20 cellular contexts compared by ENCODE assay signal in the genomic region with DNA sequence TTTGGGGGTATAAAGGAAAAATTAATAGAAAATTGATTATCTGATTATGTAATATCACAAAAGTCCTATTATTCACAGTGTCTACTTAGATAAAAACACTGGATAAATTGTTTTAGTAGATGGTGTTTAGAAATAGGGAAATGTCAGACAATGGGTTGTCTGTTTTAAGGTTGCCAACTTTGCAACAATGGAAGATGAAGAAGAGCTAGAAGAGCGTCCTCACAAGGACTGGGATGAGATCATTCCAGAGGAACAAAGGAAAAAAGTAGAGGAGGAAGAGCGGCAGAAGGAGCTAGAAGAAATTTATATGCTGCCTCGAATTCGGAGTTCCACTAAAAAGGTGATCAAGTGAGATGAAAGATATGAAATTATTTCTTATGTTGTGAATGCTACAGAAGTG.
DNase-seq lines count a peak whose midpoint lies in the region; ATAC-seq and TF ChIP-seq lines count a peak whose summit lies in the region.
"Had no signal": no experiment of that assay in that cellular context is flagged by ENCODE, and none has a peak within 500 bp of the region (broad histone marks: within the 10 kb centered on the region; RNA-seq: fewer than 3 reads in every experiment).

No MANE protein-coding gene starts in this region.

- H3K27ac Mint-ChIP-seq in activated CD4-positive, alpha-beta T cell treated with anti-CD3 and anti-CD28 coated beads for 36 hours = peak overlapping the region; percentile 56
- H3K27ac Mint-ChIP-seq in activated CD4-positive, alpha-beta T cell treated with anti-CD3 and anti-CD28 coated beads, Interleukin-2, amount 10 ng/mL, durations not matched to agents 7 days and 5 days = no peak overlapping the region
- peak overlapping the region; percentile 24 for H3K27ac Mint-ChIP-seq in activated naive CD8-positive, alpha-beta T cell treated with anti-CD3 and anti-CD28 coated beads, Interleukin-2, amount 50 U/mL, for 24 hours
- H3K27ac Mint-ChIP-seq: stimulated activated naive CD8-positive, alpha-beta T cell treated with anti-CD3 and anti-CD28 coated beads, Interleukin-15, amount 100 ng/mL, for 72 hours had no signal

- DNase-seq in activated CD4-positive, alpha-beta T cell treated with anti-CD3 and anti-CD28 coated beads for 36 hours = no peak
- no peak for DNase-seq in activated CD4-positive, alpha-beta T cell treated with anti-CD3 and anti-CD28 coated beads, Interleukin-2, amount 10 ng/mL, durations not matched to agents 7 days and 5 days
- DNase-seq in activated naive CD8-positive, alpha-beta T cell treated with anti-CD3 and anti-CD28 coated beads, Interleukin-2, amount 50 U/mL, for 24 hours = no peak
- DNase-seq in putamen (ENCODE audit: low spot score) (peak; percentile 79), NCI-H146 (lab: John Stamatoyannopoulos, UW) (no peak), NOMO-1 treated with DMSO at 0.1 percent for 48 hours (lab: John Stamatoyannopoulos, UW; ENCODE audit: unreplicated experiment) (no peak), lower lobe of right lung (no peak)
- DNase-seq: activated CD4-positive, alpha-beta T cell treated with anti-CD3 and anti-CD28 coated beads for 48 hours; AML-193; heart left ventricle; NCI-H2081; NCI-H510A; stimulated activated naive CD8-positive, alpha-beta T cell treated with anti-CD3 and anti-CD28 coated beads, Interleukin-15, amount 100 ng/mL, for 72 hours; upper lobe of right lung had no signal

- no peaks in the 10 kb centered on the region for H3K9me3 ChIP-seq in lower lobe of right lung
- H3K9me3 ChIP-seq: heart left ventricle, prostate gland, upper lobe of right lung had no signal

- ATAC-seq in activated CD4-positive, alpha-beta T cell treated with anti-CD3 and anti-CD28 coated beads for 36 hours = no peak
- ATAC-seq in activated naive CD8-positive, alpha-beta T cell treated with anti-CD3 and anti-CD28 coated beads, Interleukin-2, amount 50 U/mL, for 24 hours = no peak
- no peak for ATAC-seq in lower lobe of right lung
- ATAC-seq: heart left ventricle; stimulated activated naive CD8-positive, alpha-beta T cell treated with anti-CD3 and anti-CD28 coated beads, Interleukin-15, amount 100 ng/mL, for 72 hours; upper lobe of right lung had no signal

- H3K4me3 Mint-ChIP-seq in activated CD4-positive, alpha-beta T cell treated with anti-CD3 and anti-CD28 coated beads for 36 hours = no peak overlapping the region
- no peak overlapping the region for H3K4me3 Mint-ChIP-seq in activated CD4-positive, alpha-beta T cell treated with anti-CD3 and anti-CD28 coated beads, Interleukin-2, amount 10 ng/mL, durations not matched to agents 7 days and 5 days
- H3K4me3 Mint-ChIP-seq in activated naive CD8-positive, alpha-beta T cell treated with anti-CD3 and anti-CD28 coated beads, Interleukin-2, amount 50 U/mL, for 24 hours = no peak overlapping the region
- H3K4me3 Mint-ChIP-seq: IgD-negative memory B cell; stimulated activated naive CD8-positive, alpha-beta T cell treated with anti-CD3 and anti-CD28 coated beads, Interleukin-15, amount 100 ng/mL, for 72 hours had no signal

- H3K27ac ChIP-seq in layer of hippocampus (ENCODE audit: low read depth, low read length) (peak overlapping the region; percentile 62), lower lobe of right lung (no peak overlapping the region)
- H3K27ac ChIP-seq: 22Rv1, heart left ventricle, prostate gland, RWPE1, upper lobe of right lung had no signal

- POLR2A ChIA-PET in activated CD4-positive, alpha-beta T cell treated with anti-CD3 and anti-CD28 coated beads for 36 hours (lab: Charles Lee) = no interaction called here
- POLR2A ChIA-PET in activated CD4-positive, alpha-beta T cell treated with anti-CD3 and anti-CD28 coated beads, Interleukin-2, amount 10 ng/mL, durations not matched to agents 7 days and 5 days (lab: Charles Lee) = no interaction called here

- H3K4me1 ChIP-seq in lower lobe of right lung = no peaks in the 10 kb centered on the region
- H3K4me1 ChIP-seq: prostate gland, upper lobe of right lung had no signal

- TF ChIP-seq CTCF in lower lobe of right lung (IDR thresholded peaks at IDR 0.05) = no peak

- peaks cover 34% of the 10 kb centered on the region for H3K36me3 Mint-ChIP-seq in activated CD4-positive, alpha-beta T cell treated with anti-CD3 and anti-CD28 coated beads for 36 hours (ENCODE audit: low read depth)
- peaks cover 41% of the 10 kb centered on the region for H3K36me3 Mint-ChIP-seq in activated CD4-positive, alpha-beta T cell treated with anti-CD3 and anti-CD28 coated beads, Interleukin-2, amount 10 ng/mL, durations not matched to agents 7 days and 5 days (ENCODE audit: low read depth)
- H3K36me3 Mint-ChIP-seq in activated naive CD8-positive, alpha-beta T cell treated with anti-CD3 and anti-CD28 coated beads, Interleukin-2, amount 50 U/mL, for 24 hours (ENCODE audit: low read depth) = peaks cover 38% of the 10 kb centered on the region

- no peaks in the 10 kb centered on the region for H3K9me3 Mint-ChIP-seq in activated CD4-positive, alpha-beta T cell treated with anti-CD3 and anti-CD28 coated beads for 36 hours (ENCODE audit: low read depth)
- H3K9me3 Mint-ChIP-seq in activated CD4-positive, alpha-beta T cell treated with anti-CD3 and anti-CD28 coated beads, Interleukin-2, amount 10 ng/mL, durations not matched to agents 7 days and 5 days = no peaks in the 10 kb centered on the region
- no peaks in the 10 kb centered on the region for H3K9me3 Mint-ChIP-seq in activated naive CD8-positive, alpha-beta T cell treated with anti-CD3 and anti-CD28 coated beads, Interleukin-2, amount 50 U/mL, for 24 hours
- H3K9me3 Mint-ChIP-seq: IgD-negative memory B cell; stimulated activated naive CD8-positive, alpha-beta T cell treated with anti-CD3 and anti-CD28 coated beads, Interleukin-15, amount 100 ng/mL, for 72 hours had no signal

- intact Hi-C loops in activated CD4-positive, alpha-beta T cell treated with anti-CD3 and anti-CD28 coated beads for 36 hours (cut with DNase I, micrococcal nuclease) = loop anchor here in 1 of 2 experiments (5.0 kb wide), 1 partner anchor 42 kb away; no protein-coding TSS in a partner anchor
- intact Hi-C loops in lower lobe of right lung (cut with DNase I) = no loop called here

- H3K4me3 ChIP-seq in lower lobe of right lung = no peak overlapping the region
- H3K4me3 ChIP-seq: heart left ventricle, prostate gland, skin epidermis, upper lobe of right lung had no signal

- CTCF ChIA-PET in activated CD4-positive, alpha-beta T cell treated with anti-CD3 and anti-CD28 coated beads for 36 hours (lab: Charles Lee) = interaction anchor here (0.7 to 1.2 kb wide), 4 partner anchors 15 to 47 kb away, joined by 3 read pairs; no protein-coding TSS in a partner anchor
- CTCF ChIA-PET in activated CD4-positive, alpha-beta T cell treated with anti-CD3 and anti-CD28 coated beads, Interleukin-2, amount 10 ng/mL, durations not matched to agents 7 days and 5 days (lab: Charles Lee) = interaction anchor here (1.3 to 1.8 kb wide), 2 partner anchors 20 to 41 kb away, joined by 3 to 4 read pairs; no protein-coding TSS in a partner anchor

- peaks cover 3% of the 10 kb centered on the region for H3K4me1 Mint-ChIP-seq in activated CD4-positive, alpha-beta T cell treated with anti-CD3 and anti-CD28 coated beads for 36 hours
- H3K4me1 Mint-ChIP-seq in activated CD4-positive, alpha-beta T cell treated with anti-CD3 and anti-CD28 coated beads, Interleukin-2, amount 10 ng/mL, durations not matched to agents 7 days and 5 days = peaks cover 14% of the 10 kb centered on the region
- H3K4me1 Mint-ChIP-seq in activated naive CD8-positive, alpha-beta T cell treated with anti-CD3 and anti-CD28 coated beads, Interleukin-2, amount 50 U/mL, for 24 hours = peaks cover under 1% of the 10 kb centered on the region
- H3K4me1 Mint-ChIP-seq: stimulated activated naive CD8-positive, alpha-beta T cell treated with anti-CD3 and anti-CD28 coated beads, Interleukin-15, amount 100 ng/mL, for 72 hours had no signal

- no peaks in the 10 kb centered on the region for H3K27me3 ChIP-seq in layer of hippocampus (ENCODE audit: control insufficient read depth, insufficient read depth, low read length)
- no peaks in the 10 kb centered on the region for H3K27me3 ChIP-seq in lower lobe of right lung (ENCODE audit: low read depth)
- H3K27me3 ChIP-seq: heart left ventricle, upper lobe of right lung had no signal

- H3K27me3 Mint-ChIP-seq in activated CD4-positive, alpha-beta T cell treated with anti-CD3 and anti-CD28 coated beads for 36 hours = no peaks in the 10 kb centered on the region
- H3K27me3 Mint-ChIP-seq in activated CD4-positive, alpha-beta T cell treated with anti-CD3 and anti-CD28 coated beads, Interleukin-2, amount 10 ng/mL, durations not matched to agents 7 days and 5 days = no peaks in the 10 kb centered on the region
- H3K27me3 Mint-ChIP-seq in activated naive CD8-positive, alpha-beta T cell treated with anti-CD3 and anti-CD28 coated beads, Interleukin-2, amount 50 U/mL, for 24 hours = no peaks in the 10 kb centered on the region
- H3K27me3 Mint-ChIP-seq: IgD-negative memory B cell; stimulated activated naive CD8-positive, alpha-beta T cell treated with anti-CD3 and anti-CD28 coated beads, Interleukin-15, amount 100 ng/mL, for 72 hours had no signal

- H3K36me3 ChIP-seq in lower lobe of right lung = peaks cover 100% of the 10 kb centered on the region
